1 cellular context compared by ENCODE assay signal in genomic region chr6:106829451-106829850, GRCh38.
A peak's percentile ranks its signal among the peaks of the same experiment; 100 is the strongest.
TF ChIP-seq lines count a peak whose summit lies in the region.

No MANE protein-coding gene starts in this region.

TF ChIP-seq in K562, 482 proteins besides CTCF, POLR2A, EP300 and RAD21 (continued from another document and continues in another):
- TF ChIP-seq ZNF318 (IDR thresholded peaks at IDR 0.05; ENCODE audit: borderline replicate concordance in 1 of 2, low read depth in 1 of 2) (peak in 1 of 2 experiments; percentile 58; a peak in 1 of 4 replicates), NRF1 (conservative IDR thresholded peaks at IDR 0.05 in 1 of 2, IDR thresholded peaks at IDR 0.05 in 1 of 2) (no peak), AFF1 (IDR thresholded peaks at IDR 0.05; ENCODE audit: low read depth in 1 of 2, partially characterized antibody in 2 of 2) (peak in 1 of 2 experiments; percentile 73), SIX5 (IDR thresholded peaks at IDR 0.05; ENCODE audit: borderline replicate concordance in 1 of 2, insufficient read depth in 1 of 2, low read depth in 1 of 2, low read length in 2 of 2) (no peak), CBX1 (IDR thresholded peaks at IDR 0.05; ENCODE audit: low read depth) (no peak; the same call in 1 of the 2 replicates), NFIC (IDR thresholded peaks at IDR 0.05) (0 out of 2 replicates have a peak, but pooled peaks have one; percentile 25), HES1 (IDR thresholded peaks at IDR 0.05; ENCODE audit: low read depth) (peak; percentile 90), SMARCB1 (IDR thresholded peaks at IDR 0.05; ENCODE audit: insufficient read length, low read depth) (no peak), TEAD4 (IDR thresholded peaks at IDR 0.05; ENCODE audit: low read length) (peak; percentile 91), TEAD4 (CRISPR knock-in tag; IDR thresholded peaks at IDR 0.05; ENCODE audit: borderline replicate concordance) (no peak), TRIM28 (IDR thresholded peaks at IDR 0.05) (no peak; the same call in 1 of the 2 replicates), GATA2 (CRISPR knock-in tag; IDR thresholded peaks at IDR 0.05) (peak; percentile 94), POLR2G (IDR thresholded peaks at IDR 0.05; ENCODE audit: low read depth, low read length) (no peak), KLF1 (tag; IDR thresholded peaks at IDR 0.05) (peak; percentile 86), EP400 (IDR thresholded peaks at IDR 0.05) (0 out of 2 replicates have a peak, but pooled peaks have one; percentile 6), ZNF134 (CRISPR knock-in tag; conservative IDR thresholded peaks at IDR 0.05) (peak; percentile 74), RNF219 (CRISPR knock-in tag; IDR thresholded peaks at IDR 0.05) (no peak), ZNF217 (CRISPR knock-in tag; IDR thresholded peaks at IDR 0.05) (no peak), CREBBP (IDR thresholded peaks at IDR 0.05; ENCODE audit: low read depth, low read length) (no peak), ZFP36 (IDR thresholded peaks at IDR 0.05; ENCODE audit: low read depth, low read length, partially characterized antibody) (peak; percentile 51), COPS2 (conservative IDR thresholded peaks at IDR 0.05) (no peak), REST (CRISPR knock-in tag; IDR thresholded peaks at IDR 0.05; ENCODE audit: low read depth) (no peak), ZNF407 (IDR thresholded peaks at IDR 0.05; ENCODE audit: low read depth) (no peak), DACH1 (IDR thresholded peaks at IDR 0.05; ENCODE audit: partially characterized antibody) (peak; percentile 72), PRMT5 (CRISPR knock-in tag; IDR thresholded peaks at IDR 0.05) (no peak)
